1 cellular context compared by ENCODE assay signal in the genomic region with DNA sequence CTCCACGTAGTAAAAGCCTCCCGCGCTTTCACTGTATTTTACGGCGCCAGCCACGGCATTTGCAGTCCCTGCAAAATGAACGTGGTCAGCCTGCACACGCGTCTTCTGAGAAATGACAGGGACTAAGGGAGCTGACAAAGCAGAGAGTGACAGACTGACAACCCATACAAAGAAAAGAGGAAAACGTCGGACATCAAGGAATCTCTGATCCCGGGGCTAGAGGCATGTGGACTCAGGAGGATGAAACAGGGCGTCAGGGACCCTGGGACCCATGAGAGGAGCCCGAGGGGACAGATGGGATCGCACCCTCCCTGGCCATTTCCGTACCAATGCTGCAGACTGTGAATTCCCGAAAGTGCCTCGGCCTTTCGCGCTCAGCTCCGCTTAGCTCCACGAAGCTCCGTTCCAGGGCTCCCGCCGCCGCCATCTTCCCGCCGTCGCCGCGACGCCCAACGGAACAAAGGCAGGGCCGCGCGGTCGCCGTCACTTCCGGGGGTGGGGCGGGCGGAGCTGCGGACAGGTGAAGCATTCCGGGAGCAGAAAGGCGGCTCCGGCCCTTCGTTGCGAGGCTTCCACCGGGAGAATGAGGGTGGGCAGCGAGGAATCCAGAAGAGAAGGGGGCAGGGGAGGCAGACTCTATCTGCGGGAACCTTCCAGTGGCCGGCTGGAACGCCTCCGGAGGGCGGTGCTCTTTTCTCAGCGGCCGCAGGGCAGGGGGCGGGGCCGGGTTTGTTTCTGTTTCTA.
TF ChIP-seq lines count a peak whose summit lies in the region.

NUP160 (minus strand) TSS at position 459 of the 744 bp plus-strand sequence; CDS start at position 427, 32 bp downstream.

TF ChIP-seq in GM12878, 131 proteins besides CTCF, POLR2A, EP300 and RAD21 (continued from another document and continues in another):
- no peak for TF ChIP-seq SKIL (IDR thresholded peaks at IDR 0.05; ENCODE audit: low read depth, poor library complexity, severe bottlenecking)
- TF ChIP-seq POLR2AphosphoS2 (IDR thresholded peaks at IDR 0.05; ENCODE audit: low read depth, low read length): peak; percentile 77; the same call in 1 of the 2 replicates
- TF ChIP-seq KLF5 (IDR thresholded peaks at IDR 0.05; ENCODE audit: partially characterized antibody): peak; percentile 19
- TF ChIP-seq ZBTB33 (IDR thresholded peaks at IDR 0.05): no peak
- TF ChIP-seq CUX1 (IDR thresholded peaks at IDR 0.05; ENCODE audit: insufficient replicate concordance, low read depth, low read length): no peak
- no peak for TF ChIP-seq MEF2A (IDR thresholded peaks at IDR 0.05; ENCODE audit: insufficient read depth, low read depth, low read length)
- peak; percentile 68 for TF ChIP-seq IKZF1 (conservative IDR thresholded peaks at IDR 0.05)
- peak; percentile 84 for TF ChIP-seq ZBTB40 (IDR thresholded peaks at IDR 0.05; ENCODE audit: borderline replicate concordance)
- TF ChIP-seq BACH1 (IDR thresholded peaks at IDR 0.05; ENCODE audit: borderline replicate concordance): no peak
- TF ChIP-seq POLR2AphosphoS5 (IDR thresholded peaks at IDR 0.05; ENCODE audit: low read length): peak; percentile 91
- TF ChIP-seq BCL11A (IDR thresholded peaks at IDR 0.05; ENCODE audit: low read depth, low read length): no peak
- TF ChIP-seq FOS (IDR thresholded peaks at IDR 0.05; ENCODE audit: borderline replicate concordance, extremely low read depth, insufficient read length): no peak
- TF ChIP-seq JUND (IDR thresholded peaks at IDR 0.05; ENCODE audit: low read depth, low read length): no peak
- peak; percentile 38 for TF ChIP-seq RELA (IDR thresholded peaks at IDR 0.05; ENCODE audit: borderline replicate concordance, partially characterized antibody)
- no peak for TF ChIP-seq MTA3 (IDR thresholded peaks at IDR 0.05; ENCODE audit: borderline replicate concordance, low read length)
- TF ChIP-seq RFX5 (IDR thresholded peaks at IDR 0.05; ENCODE audit: low read depth, low read length): 0 out of 2 replicates have a peak, but pooled peaks have one; percentile 36
- TF ChIP-seq, protein P1, sequence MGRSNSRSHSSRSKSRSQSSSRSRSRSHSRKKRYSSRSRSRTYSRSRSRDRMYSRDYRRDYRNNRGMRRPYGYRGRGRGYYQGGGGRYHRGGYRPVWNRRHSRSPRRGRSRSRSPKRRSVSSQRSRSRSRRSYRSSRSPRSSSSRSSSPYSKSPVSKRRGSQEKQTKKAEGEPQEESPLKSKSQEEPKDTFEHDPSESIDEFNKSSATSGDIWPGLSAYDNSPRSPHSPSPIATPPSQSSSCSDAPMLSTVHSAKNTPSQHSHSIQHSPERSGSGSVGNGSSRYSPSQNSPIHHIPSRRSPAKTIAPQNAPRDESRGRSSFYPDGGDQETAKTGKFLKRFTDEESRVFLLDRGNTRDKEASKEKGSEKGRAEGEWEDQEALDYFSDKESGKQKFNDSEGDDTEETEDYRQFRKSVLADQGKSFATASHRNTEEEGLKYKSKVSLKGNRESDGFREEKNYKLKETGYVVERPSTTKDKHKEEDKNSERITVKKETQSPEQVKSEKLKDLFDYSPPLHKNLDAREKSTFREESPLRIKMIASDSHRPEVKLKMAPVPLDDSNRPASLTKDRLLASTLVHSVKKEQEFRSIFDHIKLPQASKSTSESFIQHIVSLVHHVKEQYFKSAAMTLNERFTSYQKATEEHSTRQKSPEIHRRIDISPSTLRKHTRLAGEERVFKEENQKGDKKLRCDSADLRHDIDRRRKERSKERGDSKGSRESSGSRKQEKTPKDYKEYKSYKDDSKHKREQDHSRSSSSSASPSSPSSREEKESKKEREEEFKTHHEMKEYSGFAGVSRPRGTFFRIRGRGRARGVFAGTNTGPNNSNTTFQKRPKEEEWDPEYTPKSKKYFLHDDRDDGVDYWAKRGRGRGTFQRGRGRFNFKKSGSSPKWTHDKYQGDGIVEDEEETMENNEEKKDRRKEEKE (IDR thresholded peaks at IDR 0.05): no peak
- no peak for TF ChIP-seq BRCA1 (IDR thresholded peaks at IDR 0.05; ENCODE audit: low read depth, low read length)
- peak; percentile 92 for TF ChIP-seq PML (IDR thresholded peaks at IDR 0.05; ENCODE audit: low read length)
- TF ChIP-seq NR2C1 (IDR thresholded peaks at IDR 0.05): 0 out of 2 replicates have a peak, but pooled peaks have one; percentile 16
- TF ChIP-seq ZNF274 (IDR thresholded peaks at IDR 0.05; ENCODE audit: insufficient read depth, insufficient read length): no peak
- no peak; the same call in 1 of the 2 replicates for TF ChIP-seq CBFB (IDR thresholded peaks at IDR 0.05; ENCODE audit: low read depth)
- TF ChIP-seq CREM (IDR thresholded peaks at IDR 0.05; ENCODE audit: low read depth): peak; percentile 92
- TF ChIP-seq, protein P2, sequence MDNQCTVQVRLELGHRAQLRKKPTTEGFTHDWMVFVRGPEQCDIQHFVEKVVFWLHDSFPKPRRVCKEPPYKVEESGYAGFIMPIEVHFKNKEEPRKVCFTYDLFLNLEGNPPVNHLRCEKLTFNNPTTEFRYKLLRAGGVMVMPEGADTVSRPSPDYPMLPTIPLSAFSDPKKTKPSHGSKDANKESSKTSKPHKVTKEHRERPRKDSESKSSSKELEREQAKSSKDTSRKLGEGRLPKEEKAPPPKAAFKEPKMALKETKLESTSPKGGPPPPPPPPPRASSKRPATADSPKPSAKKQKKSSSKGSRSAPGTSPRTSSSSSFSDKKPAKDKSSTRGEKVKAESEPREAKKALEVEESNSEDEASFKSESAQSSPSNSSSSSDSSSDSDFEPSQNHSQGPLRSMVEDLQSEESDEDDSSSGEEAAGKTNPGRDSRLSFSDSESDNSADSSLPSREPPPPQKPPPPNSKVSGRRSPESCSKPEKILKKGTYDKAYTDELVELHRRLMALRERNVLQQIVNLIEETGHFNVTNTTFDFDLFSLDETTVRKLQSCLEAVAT (IDR thresholded peaks at IDR 0.05): 0 out of 2 replicates have a peak, but pooled peaks have one; percentile 54
- no peak for TF ChIP-seq NFXL1 (IDR thresholded peaks at IDR 0.05; ENCODE audit: borderline replicate concordance)
- TF ChIP-seq IRF3 (IDR thresholded peaks at IDR 0.05): no peak
- peak; percentile 96 for TF ChIP-seq RELB (IDR thresholded peaks at IDR 0.05; ENCODE audit: low read depth)
- TF ChIP-seq CBX3 (IDR thresholded peaks at IDR 0.05; ENCODE audit: borderline replicate concordance, low read depth): no peak
- no peak; the same call in none of the 2 replicates for TF ChIP-seq RUNX3 (IDR thresholded peaks at IDR 0.05; ENCODE audit: low read length)
- TF ChIP-seq FOXK2 (IDR thresholded peaks at IDR 0.05): no peak
